Comparison of ENCODE assay signal across 20 cellular contexts in the genomic region with DNA sequence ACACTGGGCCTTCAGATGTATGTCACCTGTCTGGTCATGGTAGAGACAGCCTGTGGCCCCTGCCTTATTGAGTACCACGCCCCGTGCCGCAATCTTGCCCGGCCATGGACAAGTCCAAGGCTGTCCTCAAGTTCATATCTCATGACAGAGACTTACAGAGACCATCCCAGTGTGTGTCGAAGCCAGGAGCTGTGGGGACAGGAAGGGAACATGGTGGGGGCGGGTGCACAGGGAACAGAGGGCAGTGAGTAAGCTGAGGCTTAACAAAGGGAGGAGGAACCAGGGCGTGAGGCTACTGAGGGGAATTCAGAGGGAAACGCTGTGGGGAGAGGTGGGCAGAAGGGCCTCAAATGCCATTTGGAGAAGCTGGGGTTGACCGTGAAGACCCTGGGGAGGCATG.
"Had no signal": no experiment of that assay in that cellular context is flagged by ENCODE, and none has a peak within 500 bp of the region (broad histone marks: within the 10 kb centered on the region; RNA-seq: fewer than 3 reads in every experiment).

No MANE protein-coding gene starts in this region.

- H3K36me3 ChIP-seq: cardiac muscle cell, lower lobe of right lung, pancreas, tibial nerve had no signal

- H3K4me1 ChIP-seq: pancreas had no signal

- H3K9me3 Mint-ChIP-seq: activated CD8-positive, alpha-beta T cell treated with anti-CD3 and anti-CD28 coated beads for 36 hours; activated naive CD8-positive, alpha-beta T cell treated with anti-CD3 and anti-CD28 coated beads for 36 hours; activated T-cell treated with anti-CD3 and anti-CD28 coated beads, Interleukin-2, amount 50 U/mL, for 72 hours; natural killer cell; T-cell had no signal

- H3K27me3 ChIP-seq: cardiac muscle cell, pancreas had no signal

- H3K27ac ChIP-seq: cardiac muscle cell, coronary artery, epithelial cell of prostate, lower lobe of right lung, pancreas, skin epidermis, tibial nerve, VCaP had no signal

- DNase-seq: activated CD4-positive, alpha-beta T cell treated with anti-CD3 and anti-CD28 coated beads for 36 hours; activated CD8-positive, alpha-beta memory T cell treated with anti-CD3 and anti-CD28 coated beads, Interleukin-2, amount 50 U/mL, for 4 hours; activated CD8-positive, alpha-beta T cell treated with anti-CD3 and anti-CD28 coated beads for 36 hours; activated gamma-delta T cell treated with Interleukin-2 at 50 U/mL for 16 hours; activated naive CD8-positive, alpha-beta T cell treated with anti-CD3 and anti-CD28 coated beads for 36 hours; activated T-cell treated with anti-CD3 and anti-CD28 coated beads, Interleukin-2, amount 50 U/mL, for 72 hours; aorta; effector CD8-positive, alpha-beta T cell; hippocampal formation; lower lobe of right lung; natural killer cell; pancreas; T-cell; T1000 had no signal

- H3K4me3 ChIP-seq: cardiac muscle cell, coronary artery, lower lobe of right lung, pancreas, skin epidermis, tibial nerve had no signal

- H3K4me1 Mint-ChIP-seq: activated CD4-positive, alpha-beta T cell treated with anti-CD3 and anti-CD28 coated beads for 36 hours; activated naive CD8-positive, alpha-beta T cell treated with anti-CD3 and anti-CD28 coated beads for 36 hours; natural killer cell; T-cell had no signal

- H3K27ac Mint-ChIP-seq: activated CD4-positive, alpha-beta T cell treated with anti-CD3 and anti-CD28 coated beads for 36 hours; activated CD8-positive, alpha-beta T cell treated with anti-CD3 and anti-CD28 coated beads for 36 hours; activated naive CD8-positive, alpha-beta T cell treated with anti-CD3 and anti-CD28 coated beads for 36 hours; activated T-cell treated with anti-CD3 and anti-CD28 coated beads, Interleukin-2, amount 50 U/mL, for 72 hours; natural killer cell had no signal

- H3K9me3 ChIP-seq: lower lobe of right lung, pancreas had no signal

- H3K36me3 Mint-ChIP-seq: activated naive CD8-positive, alpha-beta T cell treated with anti-CD3 and anti-CD28 coated beads for 36 hours; natural killer cell; T-cell had no signal

- ATAC-seq: activated CD4-positive, alpha-beta T cell treated with anti-CD3 and anti-CD28 coated beads for 36 hours; activated CD8-positive, alpha-beta T cell treated with anti-CD3 and anti-CD28 coated beads for 36 hours; activated T-cell treated with anti-CD3 and anti-CD28 coated beads, Interleukin-2, amount 50 U/mL, for 72 hours; lower lobe of right lung; natural killer cell; pancreas; T-cell had no signal

- H3K4me3 Mint-ChIP-seq: activated CD4-positive, alpha-beta T cell treated with anti-CD3 and anti-CD28 coated beads for 36 hours; activated CD8-positive, alpha-beta T cell treated with anti-CD3 and anti-CD28 coated beads for 36 hours; activated naive CD8-positive, alpha-beta T cell treated with anti-CD3 and anti-CD28 coated beads for 36 hours; activated T-cell treated with anti-CD3 and anti-CD28 coated beads, Interleukin-2, amount 50 U/mL, for 72 hours; natural killer cell; T-cell had no signal
